9 cellular contexts compared by ENCODE assay signal in genomic region chr19:48962849-48963165, GRCh38. TPM values are rescaled to one million over a fixed set of nuclear protein-coding genes. Genes with fewer than 3 reads are reported as not detected.
DNase-seq lines count a peak whose midpoint lies in the region; ATAC-seq, FAIRE-seq and TF ChIP-seq lines count a peak whose summit lies in the region.
"Had no signal": no experiment of that assay in that cellular context is flagged by ENCODE, and none has a peak within 500 bp of the region (broad histone marks: within the 10 kb centered on the region; RNA-seq: fewer than 3 reads in every experiment).

No MANE protein-coding gene starts in this region.

- H3K27me3 ChIP-seq in gastroesophageal sphincter (no peaks in the 10 kb centered on the region), small intestine (ENCODE audit: control insufficient read depth in 2 of 2, insufficient read depth in 2 of 2, low read length in 2 of 2) (no peaks in the 10 kb centered on the region)
- H3K27me3 ChIP-seq: pancreas had no signal

- peak overlapping the region; percentile 67 for H3K9ac ChIP-seq in SK-N-MC (ENCODE audit: insufficient read length)

- TF ChIP-seq EP300 in gastroesophageal sphincter (IDR thresholded peaks at IDR 0.05): no peak

- WGBS in gastroesophageal sphincter (ENCODE audit: low coverage in 1 of 2), 2 donors: 45% methylated on average over 3 of the region's 7 CpGs; no CpG with 5 or more reads in 1 of the 2 donors
- WGBS in small intestine, 3 donors: 4 to 37% (median 15%) methylated on average over 4 to 7 of the region's 7 CpGs

- no peak for TF ChIP-seq POLR2A in gastroesophageal sphincter (IDR thresholded peaks at IDR 0.05)

- H3K27ac ChIP-seq in SK-N-MC (peak overlapping the region; percentile 96), gastroesophageal sphincter (peak overlapping the region in 3 of 4 donors; percentile 93 to 95 (median 93)), small intestine (ENCODE audit: low read depth in 1 of 2, low read length in 1 of 2) (peak overlapping the region; percentile 92 to 93)

- H3K4me1 ChIP-seq in gastroesophageal sphincter (peaks cover 0 to 49% (median 28%) of the 10 kb centered on the region in 3 donors), small intestine (ENCODE audit: control insufficient read depth in 2 of 2, insufficient read depth in 1 of 2, low read depth in 1 of 2, low read length in 1 of 2) (peaks cover 2 to 14% of the 10 kb centered on the region in 2 donors)

- DNase-seq in GM12865 (ENCODE audit: low read depth) (peak; percentile 36), SK-N-MC (ENCODE audit: low read depth, low spot score) (no peak), small intestine (no peak), NCI-H748 treated with DMSO at 0.1 percent for 48 hours (lab: John Stamatoyannopoulos, UW) (no peak), NCI-H82 treated with DMSO at 0.1 percent for 48 hours (lab: John Stamatoyannopoulos, UW; ENCODE audit: unreplicated experiment) (no peak), ureter (ENCODE audit: low spot score) (no peak)
- no peak for DNase-seq in activated CD8-positive, alpha-beta memory T cell treated with anti-CD3 and anti-CD28 coated beads, Interleukin-2, amount 50 U/mL, for 4 hours

- no peak for ATAC-seq in gastroesophageal sphincter

- H3K9me3 ChIP-seq in SK-N-MC (ENCODE audit: low read depth, low read length) (no peaks in the 10 kb centered on the region), gastroesophageal sphincter (no peaks in the 10 kb centered on the region), small intestine (ENCODE audit: control insufficient read depth, low read depth) (no peaks in the 10 kb centered on the region)
- H3K9me3 ChIP-seq: pancreas had no signal

- H3K4me3 ChIP-seq in GM12865 (ENCODE audit: low read depth, low read length) (peak overlapping the region; percentile 70), SK-N-MC (no peak overlapping the region), gastroesophageal sphincter (no peak overlapping the region), small intestine (ENCODE audit: low read depth in 1 of 2, low read length in 2 of 2) (peak overlapping the region in 1 of 2 donors; percentile 65)

- no peak for TF ChIP-seq CTCF in GM12865 (IDR thresholded peaks at IDR 0.05; ENCODE audit: insufficient read depth, low read depth, low read length, missing control alignments)
- TF ChIP-seq CTCF in gastroesophageal sphincter (IDR thresholded peaks at IDR 0.05): no peak

- FAIRE-seq in small intestine (lab: Jason Lieb, UNC): no peak
- FAIRE-seq: pancreas had no signal

- peaks cover 17% of the 10 kb centered on the region for H3K36me3 ChIP-seq in SK-N-MC (ENCODE audit: insufficient read depth, low read length)
- peaks cover 0 to 27% of the 10 kb centered on the region in 2 donors for H3K36me3 ChIP-seq in gastroesophageal sphincter
- peaks cover 0 to 3% of the 10 kb centered on the region in 2 donors for H3K36me3 ChIP-seq in small intestine (ENCODE audit: control insufficient read depth in 2 of 2, insufficient read depth in 2 of 2, low read length in 2 of 2)
- H3K36me3 ChIP-seq: pancreas had no signal

RNA-seq across cellular contexts. Expression of gene FTL, which starts 2.3 kb away (rescaled TPM):
- total RNA-seq in gastroesophageal sphincter (1,000 to 10,000 TPM; 2,478 to 4,094 (median 2,824) TPM), ureter (1,526 TPM)
- polyA plus RNA-seq in small intestine: 1,000 to 10,000 TPM; 4,142 to 9,227 (median 7,309) TPM

RNA-seq across cellular contexts. Expression of gene BAX, which starts 8.1 kb away (rescaled TPM):
- total RNA-seq in gastroesophageal sphincter: 10 to 100 TPM; 31.5 to 40.8 (median 34.8) TPM
- 100 to 1,000 TPM; 153 to 199 (median 170) TPM for polyA plus RNA-seq in small intestine
- total RNA-seq in ureter: 79.9 TPM

RNA-seq across cellular contexts. Expression of gene DHDH, which starts 29.3 kb away (rescaled TPM):
- under 1 TPM in 1 of 4 donors, not detected in 3; 0.81 TPM for total RNA-seq in gastroesophageal sphincter
- 10 to 100 TPM in 2 of 3 donors, 1 to 10 TPM in 1; 2.9 to 36.2 (median 19.7) TPM for polyA plus RNA-seq in small intestine
- not detected for total RNA-seq in ureter

RNA-seq across cellular contexts. Expression of gene GYS1, which starts 30.3 kb away (rescaled TPM):
- total RNA-seq in gastroesophageal sphincter (10 to 100 TPM; 22.1 to 44.4 (median 38.5) TPM), ureter (73.8 TPM)
- 10 to 100 TPM; 16.2 to 25.3 (median 24.8) TPM for polyA plus RNA-seq in small intestine

RNA-seq across cellular contexts. Expression of gene RUVBL2, which starts 30.9 kb away (rescaled TPM):
- 10 to 100 TPM; 69.4 to 96.5 (median 84.2) TPM for total RNA-seq in gastroesophageal sphincter
- polyA plus RNA-seq in small intestine: 100 to 1,000 TPM in 1 of 3 donors, 10 to 100 TPM in 2; 45.4 to 108 (median 53.0) TPM
- 66.7 TPM for total RNA-seq in ureter
